Comparison of ENCODE assay signal across 19 cellular contexts in genomic region chr18:32906506-32907214, GRCh38.
A peak's percentile ranks its signal among the peaks of the same experiment; 100 is the strongest.
DNase-seq lines count a peak whose midpoint lies in the region; ATAC-seq, FAIRE-seq and TF ChIP-seq lines count a peak whose summit lies in the region.
"Had no signal": no experiment of that assay in that cellular context is flagged by ENCODE, and none has a peak within 500 bp of the region (broad histone marks: within the 10 kb centered on the region; RNA-seq: fewer than 3 reads in every experiment).

No MANE protein-coding gene starts in this region.

- ATAC-seq in stimulated activated naive B cell treated with anti-CD40 and anti-IgM and Interleukin-4, amounts not matched to agents 10 μg/mL and 1 μg/mL and 100 μg/mL, for 72 hours (replicated peaks): peak in 1 of 2 donors; percentile 18
- ATAC-seq: left ventricle myocardium superior; naive thymus-derived CD4-positive, alpha-beta T cell had no signal

- no TSS peak for BruUV-seq in A673 (replicated peaks; lab: Mats Ljungman, UMichigan)

- H3K27me3 ChIP-seq in A673 (replicated peaks; ENCODE audit: insufficient read depth, low read depth, low read length, poor library complexity): no peaks in the 10 kb centered on the region
- H3K27me3 ChIP-seq: tibial artery had no signal

- H3K4me3 ChIP-seq in epithelial cell of proximal tubule (ENCODE audit: low read depth, low read length) (peak overlapping the region; percentile 0), A673 (ENCODE audit: low read depth, low read length, poor library complexity, severe bottlenecking) (no peak overlapping the region)
- H3K4me3 ChIP-seq: SK-N-MC, skin epidermis, tibial artery had no signal

- H3K36me3 ChIP-seq in A673 (ENCODE audit: insufficient read depth, low read length, poor library complexity, severe bottlenecking): no peaks in the 10 kb centered on the region
- H3K36me3 ChIP-seq: tibial artery had no signal

- H3K27me3 Mint-ChIP-seq in stimulated activated naive B cell treated with anti-CD40 and anti-IgM and Interleukin-4, amounts not matched to agents 10 μg/mL and 1 μg/mL and 100 μg/mL, for 72 hours: no peaks in the 10 kb centered on the region
- H3K27me3 Mint-ChIP-seq: activated naive CD8-positive, alpha-beta T cell; activated T-cell treated with anti-CD3 and anti-CD28 coated beads, Interleukin-2, amount 50 U/mL, for 24 hours; naive thymus-derived CD4-positive, alpha-beta T cell had no signal

- DNase-seq in RCC 7860 (ENCODE audit: low spot score) (peak; percentile 90), epithelial cell of proximal tubule (ENCODE audit: low read depth) (peak; percentile 97), NCI-H226 (no peak), D721Med (ENCODE audit: insufficient read length, low spot score) (no peak), A673 (ENCODE audit: low spot score) (no peak)
- no peak for DNase-seq in stimulated activated naive B cell treated with anti-CD40 and anti-IgM and Interleukin-4, amounts not matched to agents 10 μg/mL and 1 μg/mL and 100 μg/mL, for 72 hours
- DNase-seq: activated CD4-positive, alpha-beta T cell treated with anti-CD3 and anti-CD28 coated beads, Interleukin-2, amount 50 U/mL, for 48 hours; activated T-cell treated with anti-CD3 and anti-CD28 coated beads, Interleukin-2, amount 50 U/mL, for 24 hours; effector CD4-positive, alpha-beta T cell; KG1; left ventricle myocardium superior; naive thymus-derived CD4-positive, alpha-beta T cell; NCI-H1694; tibial artery had no signal

- no peak for TF ChIP-seq CTCF in epithelial cell of proximal tubule (conservative IDR thresholded peaks at IDR 0.05; ENCODE audit: low read depth, low read length)
- no peak for TF ChIP-seq CTCF in D721Med (IDR thresholded peaks at IDR 0.05; ENCODE audit: insufficient read depth, missing control alignments)
- no peak for TF ChIP-seq CTCF in A673 (conservative IDR thresholded peaks at IDR 0.05; ENCODE audit: low read depth, low read length)

- H3K4me3 Mint-ChIP-seq in stimulated activated naive B cell treated with anti-CD40 and anti-IgM and Interleukin-4, amounts not matched to agents 10 μg/mL and 1 μg/mL and 100 μg/mL, for 72 hours: peak overlapping the region in 1 of 2 donors; percentile 35
- H3K4me3 Mint-ChIP-seq: activated naive CD8-positive, alpha-beta T cell; activated T-cell treated with anti-CD3 and anti-CD28 coated beads, Interleukin-2, amount 50 U/mL, for 24 hours; naive thymus-derived CD4-positive, alpha-beta T cell had no signal

- H3K4me1 ChIP-seq in A673 (ENCODE audit: insufficient read depth, low read length, poor library complexity, severe bottlenecking): no peaks in the 10 kb centered on the region
- H3K4me1 ChIP-seq: tibial artery had no signal

- H3K4me1 Mint-ChIP-seq in stimulated activated naive B cell treated with anti-CD40 and anti-IgM and Interleukin-4, amounts not matched to agents 10 μg/mL and 1 μg/mL and 100 μg/mL, for 72 hours: peaks cover 40 to 66% of the 10 kb centered on the region in 2 donors
- H3K4me1 Mint-ChIP-seq: naive thymus-derived CD4-positive, alpha-beta T cell had no signal

- intact Hi-C loops in A673 (cut with micrococcal nuclease; ENCODE audit: unreplicated experiment): no loop called here

- FAIRE-seq in RCC 7860 (lab: Jason Lieb, UNC) (peak; percentile 96), D721Med (lab: Jason Lieb, UNC) (no peak)

- H3K9me3 ChIP-seq in A673 (ENCODE audit: low read depth, low read length, poor library complexity, severe bottlenecking): no peaks in the 10 kb centered on the region
- H3K9me3 ChIP-seq: tibial artery had no signal

- peak; percentile 20; the same call in 1 of the 2 replicates for TF ChIP-seq EP300 in Ishikawa (IDR thresholded peaks at IDR 0.05; ENCODE audit: borderline replicate concordance)

- no peak for TF ChIP-seq RAD21 in Ishikawa (IDR thresholded peaks at IDR 0.05; ENCODE audit: low read depth)

- peak overlapping the region; percentile 68 for H3K27ac Mint-ChIP-seq in stimulated activated naive B cell treated with anti-CD40 and anti-IgM and Interleukin-4, amounts not matched to agents 10 μg/mL and 1 μg/mL and 100 μg/mL, for 72 hours
- H3K27ac Mint-ChIP-seq: activated naive CD8-positive, alpha-beta T cell; activated T-cell treated with anti-CD3 and anti-CD28 coated beads, Interleukin-2, amount 50 U/mL, for 24 hours; naive thymus-derived CD4-positive, alpha-beta T cell had no signal

- peaks cover 9 to 13% of the 10 kb centered on the region in 2 donors for H3K9me3 Mint-ChIP-seq in stimulated activated naive B cell treated with anti-CD40 and anti-IgM and Interleukin-4, amounts not matched to agents 10 μg/mL and 1 μg/mL and 100 μg/mL, for 72 hours

- POLR2A ChIA-PET in A673 (lab: Charles Lee; ENCODE audit: low non-redundant PET): no interaction called here

- peaks cover 9 to 10% of the 10 kb centered on the region in 2 donors for H3K36me3 Mint-ChIP-seq in stimulated activated naive B cell treated with anti-CD40 and anti-IgM and Interleukin-4, amounts not matched to agents 10 μg/mL and 1 μg/mL and 100 μg/mL, for 72 hours
- H3K36me3 Mint-ChIP-seq: activated naive CD8-positive, alpha-beta T cell; naive thymus-derived CD4-positive, alpha-beta T cell had no signal

- CTCF ChIA-PET in A673 (lab: Charles Lee): interaction anchor here (0.7 kb wide), 1 partner anchor 9 kb away, joined by 3 read pairs; no protein-coding TSS in a partner anchor

- no peak overlapping the region for H3K27ac ChIP-seq in A673 (ENCODE audit: low read depth, low read length, poor library complexity, severe bottlenecking)
- H3K27ac ChIP-seq: C4-2B, SK-N-MC, skin epidermis, tibial artery had no signal

TF ChIP-seq in Ishikawa, 13 proteins besides CTCF, POLR2A, EP300 and RAD21:
- TF ChIP-seq NFIC (IDR thresholded peaks at IDR 0.05): 0 out of 2 replicates have a peak, but pooled peaks have one; percentile 18
- TF ChIP-seq CEBPB (IDR thresholded peaks at IDR 0.05): no peak
- TF ChIP-seq ZBTB7A (IDR thresholded peaks at IDR 0.05; ENCODE audit: low read depth): no peak
- TF ChIP-seq TEAD4 (IDR thresholded peaks at IDR 0.05): 0 out of 2 replicates have a peak, but pooled peaks have one; percentile 37
- no peak for TF ChIP-seq CREB1 (IDR thresholded peaks at IDR 0.05; ENCODE audit: low read depth)

Comparison
In these comparisons a context has a peak if more than half of its experiments do, and no peak if none do; other contexts are left out.
1. DNase-seq: peak in RCC 7860 (single experiment) and epithelial cell of proximal tubule (single experiment); none in stimulated activated naive B cell treated with anti-CD40 and anti-IgM and Interleukin-4, amounts not matched to agents 10 μg/mL and 1 μg/mL and 100 μg/mL, for 72 hours (single experiment), NCI-H226 (single experiment), D721Med (single experiment) and A673 (single experiment).